Comparison of ENCODE assay signal across 10 cellular contexts in the genomic region with DNA sequence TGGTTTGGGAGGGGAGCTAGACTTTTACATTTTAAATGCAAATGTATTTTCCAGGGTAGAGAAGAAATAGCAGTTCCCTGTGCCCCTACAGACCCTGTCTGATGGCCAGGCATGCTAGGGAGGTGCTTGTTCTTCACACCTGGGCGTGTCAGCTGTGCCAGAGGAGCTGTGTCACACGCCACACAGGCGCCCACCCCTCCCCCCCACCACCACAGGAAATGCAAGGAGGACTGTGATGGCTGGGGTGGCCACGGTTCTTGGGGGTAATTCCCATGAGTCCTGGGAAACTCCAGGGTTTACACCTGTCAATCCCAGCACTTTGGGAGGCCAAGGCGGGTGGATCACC.
DNase-seq lines count a peak whose midpoint lies in the region; ATAC-seq and TF ChIP-seq lines count a peak whose summit lies in the region.
"Had no signal": no experiment of that assay in that cellular context is flagged by ENCODE, and none has a peak within 500 bp of the region (broad histone marks: within the 10 kb centered on the region; RNA-seq: fewer than 3 reads in every experiment).

No MANE protein-coding gene starts in this region.

- POLR2A ChIA-PET in activated CD8-positive, alpha-beta T cell treated with anti-CD3 and anti-CD28 coated beads for 36 hours (lab: Charles Lee), result interaction anchor here (0.8 to 1.1 kb wide), 2 partner anchors 55 to 63 kb away, joined by 3 to 4 read pairs; no protein-coding TSS in a partner anchor

- TF ChIP-seq CTCF in activated CD8-positive, alpha-beta T cell treated with anti-CD3 and anti-CD28 coated beads for 36 hours (IDR thresholded peaks at IDR 0.05), result no peak

- H3K36me3 Mint-ChIP-seq in IgD-negative memory B cell, result peaks cover 8% of the 10 kb centered on the region
- peaks cover 58% of the 10 kb centered on the region for H3K36me3 Mint-ChIP-seq in activated CD8-positive, alpha-beta T cell treated with anti-CD3 and anti-CD28 coated beads for 36 hours (ENCODE audit: low read depth)
- H3K36me3 Mint-ChIP-seq in central memory CD8-positive, alpha-beta T cell (ENCODE audit: insufficient read depth), result peaks cover 63% of the 10 kb centered on the region

- no peak overlapping the region for H3K4me3 Mint-ChIP-seq in IgD-negative memory B cell
- no peak overlapping the region for H3K4me3 Mint-ChIP-seq in activated CD8-positive, alpha-beta T cell treated with anti-CD3 and anti-CD28 coated beads for 36 hours
- peak overlapping the region; percentile 29 for H3K4me3 Mint-ChIP-seq in central memory CD8-positive, alpha-beta T cell
- H3K4me3 Mint-ChIP-seq: dendritic cell treated with granulocyte-macrophage colony-stimulating factor and Interleukin-4, amounts not matched to agents 40 ng/mL and 50 ng/mL, for 4 days had no signal

- ATAC-seq in activated CD8-positive, alpha-beta T cell treated with anti-CD3 and anti-CD28 coated beads for 36 hours, result peak; percentile 85
- peak; percentile 69 for ATAC-seq in central memory CD8-positive, alpha-beta T cell (replicated peaks; ENCODE audit: extremely low read depth, poor library complexity, severe bottlenecking)

- CTCF ChIA-PET in activated CD8-positive, alpha-beta T cell treated with anti-CD3 and anti-CD28 coated beads for 36 hours (lab: Charles Lee), result interaction anchor here (0.9 to 2.8 kb wide), 21 partner anchors 8 to 747 kb away, joined by 3 to 20 read pairs (median 5); no protein-coding TSS in a partner anchor

- intact Hi-C loops in activated CD8-positive, alpha-beta T cell treated with anti-CD3 and anti-CD28 coated beads for 36 hours (cut with micrococcal nuclease), result no loop called here

- H3K27ac Mint-ChIP-seq in IgD-negative memory B cell, result peak overlapping the region; percentile 81 to 88 (median 83)
- peak overlapping the region; percentile 71 for H3K27ac Mint-ChIP-seq in activated CD8-positive, alpha-beta T cell treated with anti-CD3 and anti-CD28 coated beads for 36 hours
- peak overlapping the region; percentile 87 for H3K27ac Mint-ChIP-seq in central memory CD8-positive, alpha-beta T cell (ENCODE audit: low read depth)

- no peaks in the 10 kb centered on the region for H3K9me3 Mint-ChIP-seq in IgD-negative memory B cell
- H3K9me3 Mint-ChIP-seq in activated CD8-positive, alpha-beta T cell treated with anti-CD3 and anti-CD28 coated beads for 36 hours, result no peaks in the 10 kb centered on the region
- H3K9me3 Mint-ChIP-seq in central memory CD8-positive, alpha-beta T cell, result no peaks in the 10 kb centered on the region
- H3K9me3 Mint-ChIP-seq: dendritic cell treated with granulocyte-macrophage colony-stimulating factor and Interleukin-4, amounts not matched to agents 40 ng/mL and 50 ng/mL, for 4 days had no signal

- H3K4me1 Mint-ChIP-seq in IgD-negative memory B cell, result peaks cover 13 to 54% (median 53%) of the 10 kb centered on the region in 3 donors
- H3K4me1 Mint-ChIP-seq in activated CD8-positive, alpha-beta T cell treated with anti-CD3 and anti-CD28 coated beads for 36 hours (ENCODE audit: low read depth), result peaks cover 39% of the 10 kb centered on the region
- H3K4me1 Mint-ChIP-seq in central memory CD8-positive, alpha-beta T cell, result peaks cover 75% of the 10 kb centered on the region

- H3K27me3 Mint-ChIP-seq in IgD-negative memory B cell, result no peaks in the 10 kb centered on the region
- H3K27me3 Mint-ChIP-seq in activated CD8-positive, alpha-beta T cell treated with anti-CD3 and anti-CD28 coated beads for 36 hours, result no peaks in the 10 kb centered on the region
- H3K27me3 Mint-ChIP-seq in central memory CD8-positive, alpha-beta T cell, result no peaks in the 10 kb centered on the region
- H3K27me3 Mint-ChIP-seq: dendritic cell treated with granulocyte-macrophage colony-stimulating factor and Interleukin-4, amounts not matched to agents 40 ng/mL and 50 ng/mL, for 4 days had no signal

- DNase-seq in activated CD8-positive, alpha-beta T cell treated with anti-CD3 and anti-CD28 coated beads for 36 hours, result peak; percentile 75
- peak in 1 of 2 donors; percentile 13 for DNase-seq in central memory CD8-positive, alpha-beta T cell (ENCODE audit: low spot score in 2 of 2)
- peak; percentile 7 to 31 for DNase-seq in stimulated activated CD8-positive, alpha-beta memory T cell treated with anti-CD3 and anti-CD28 coated beads, Interleukin-7, amount 100 ng/mL, for 4 hours (ENCODE audit: low read depth in 2 of 2)
- no peak for DNase-seq in NCI-H69 (lab: John Stamatoyannopoulos, UW)
- no peak for DNase-seq in NCI-H774 (lab: John Stamatoyannopoulos, UW)
- no peak for DNase-seq in NCI-H1694 treated with DMSO at 0.1 percent for 48 hours (lab: John Stamatoyannopoulos, UW)
- DNase-seq: DMS153, NCI-H1436 treated with DMSO at 0.1 percent for 48 hours had no signal

Comparison
In these comparisons a context has a peak if more than half of its experiments do, and no peak if none do; other contexts are left out.
1. DNase-seq: peak in activated CD8-positive, alpha-beta T cell treated with anti-CD3 and anti-CD28 coated beads for 36 hours (single experiment) and stimulated activated CD8-positive, alpha-beta memory T cell treated with anti-CD3 and anti-CD28 coated beads, Interleukin-7, amount 100 ng/mL, for 4 hours (2 of 2); none in NCI-H69 (single experiment), NCI-H774 (single experiment) and NCI-H1694 treated with DMSO at 0.1 percent for 48 hours (single experiment).
2. Peak in every context shown above with its lines, with median percentiles within 50 percentile points of each other: H3K27ac Mint-ChIP-seq.